In genomic region chr21:29634410-29634809, GRCh38 we compare ENCODE assay signal across 27 cellular contexts.
"Had no signal": no experiment of that assay in that cellular context is flagged by ENCODE, and none has a peak within 500 bp of the region (broad histone marks: within the 10 kb centered on the region; RNA-seq: fewer than 3 reads in every experiment).

No MANE protein-coding gene starts in this region.

- H3K27ac ChIP-seq: stomach, suprapubic skin, testis, thoracic aorta, thyroid gland, tibial artery, tibial nerve, transverse colon, upper lobe of left lung, upper lobe of right lung, uterus, vagina had no signal

- H3K4me1 ChIP-seq: stomach, suprapubic skin, testis, thyroid gland, tibial artery, tibial nerve, transverse colon, upper lobe of left lung, upper lobe of right lung, uterus, vagina had no signal

- FAIRE-seq: urothelium cell line had no signal

- H3K9me3 ChIP-seq: stomach, suprapubic skin, testis, thoracic aorta, thyroid gland, tibial artery, tibial nerve, transverse colon, upper lobe of left lung, upper lobe of right lung, uterus, vagina had no signal

- H3K4me3 ChIP-seq: stomach, suprapubic skin, testis, thoracic aorta, thyroid gland, tibial artery, tibial nerve, transverse colon, upper lobe of left lung, upper lobe of right lung, uterus, vagina had no signal

- H3K27me3 ChIP-seq: stomach, suprapubic skin, testis, thyroid gland, tibial artery, tibial nerve, transverse colon, upper lobe of left lung, upper lobe of right lung, uterus, vagina had no signal

- ATAC-seq: stimulated activated effector memory CD8-positive, alpha-beta T cell treated with anti-CD3 and anti-CD28 coated beads, Interleukin-12 subunit alpha, Interleukin-12 subunit beta, amount 100 ng/mL, for 72 hours; stimulated activated memory B cell treated with anti-CD40 and anti-IgM and Interleukin-4, amounts not matched to agents 10 μg/mL and 1 μg/mL and 100 μg/mL, for 72 hours; stimulated activated naive B cell treated with anti-CD40 and anti-IgM and Interleukin-4, amounts not matched to agents 10 μg/mL and 1 μg/mL and 100 μg/mL, for 72 hours; stimulated activated naive CD8-positive, alpha-beta T cell treated with anti-CD3 and anti-CD28 coated beads, Interleukin-15, amount 100 ng/mL, for 72 hours; stimulated activated naive CD8-positive, alpha-beta T cell treated with anti-CD3 and anti-CD28 coated beads, Interleukin-15, Interleukin-2, amounts not matched to agents 100 U/mL and 50 U/mL, for 24 hours; upper lobe of right lung had no signal

- DNase-seq: stimulated activated CD4-positive, alpha-beta T cell treated with anti-CD3 and anti-CD28 coated beads, Interleukin-2, amount 100 ng/mL, for 48 hours; stimulated activated CD4-positive, alpha-beta T cell treated with anti-CD3 and anti-CD28 coated beads, Interleukin-4, amount 100 ng/mL, for 1 hour; stimulated activated CD4-positive, alpha-beta T cell treated with anti-CD3 and anti-CD28 coated beads, Interleukin-4, amount 100 ng/mL, for 24 hours; stimulated activated CD4-positive, alpha-beta T cell treated with anti-CD3 and anti-CD28 coated beads, Interleukin-4, amount 100 ng/mL, for 4 hours; stimulated activated CD8-positive, alpha-beta memory T cell treated with anti-CD3 and anti-CD28 coated beads, Interleukin-4, amount 100 ng/mL, for 48 hours; stimulated activated naive B cell treated with anti-CD40 and anti-IgM and Interleukin-4, amounts not matched to agents 10 μg/mL and 1 μg/mL and 100 μg/mL, for 72 hours; stimulated activated naive CD4-positive, alpha-beta T cell; stimulated activated naive CD4-positive, alpha-beta T cell treated with Interleukin-2 at 50 U/mL for 16 hours; stimulated activated naive CD8-positive, alpha-beta T cell treated with anti-CD3 and anti-CD28 coated beads, Interleukin-15, amount 100 ng/mL, for 72 hours; stimulated activated naive CD8-positive, alpha-beta T cell treated with anti-CD3 and anti-CD28 coated beads, Interleukin-15, Interleukin-2, amounts not matched to agents 100 U/mL and 50 U/mL, for 24 hours; stomach; substantia nigra; testis; thyroid gland; tibial artery; transverse colon; trophoblast cell; upper lobe of left lung; upper lobe of right lung; uterus had no signal

- H3K36me3 ChIP-seq: stomach, suprapubic skin, thoracic aorta, thyroid gland, tibial artery, tibial nerve, transverse colon, upper lobe of left lung, upper lobe of right lung, uterus, vagina had no signal
